Comparison of ENCODE assay signal across 1 cellular context in the genomic region with DNA sequence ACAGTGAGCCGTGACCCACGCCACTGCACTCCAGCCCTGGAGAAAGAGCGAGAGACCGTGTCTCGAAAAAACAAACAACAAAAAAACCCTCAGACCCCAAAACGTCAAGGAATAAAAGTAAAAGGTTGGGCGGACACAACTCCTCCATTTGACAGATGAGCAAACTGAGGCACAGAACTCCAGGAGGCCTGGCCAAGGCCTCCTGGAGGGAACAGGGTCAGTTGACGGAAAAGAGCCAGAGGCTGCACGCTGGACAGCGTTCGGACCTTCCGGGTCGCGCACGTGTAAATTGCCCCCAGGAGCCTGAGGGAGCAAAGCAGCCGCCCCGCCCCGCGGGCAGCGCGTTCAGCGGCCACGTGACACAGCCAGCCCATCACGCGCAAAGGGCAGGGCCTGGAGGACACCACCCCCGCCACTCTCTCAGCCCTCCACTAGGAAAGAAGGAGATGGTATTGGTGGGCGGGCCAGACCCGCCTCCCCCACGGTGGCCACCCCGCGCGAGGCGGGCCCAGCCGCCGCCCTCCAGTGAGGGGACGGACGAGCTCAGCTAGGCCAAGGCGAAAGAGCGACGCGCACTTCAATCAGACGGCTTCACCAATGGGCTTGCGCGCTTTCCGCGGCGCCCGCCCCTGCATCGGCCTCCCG.
TF ChIP-seq lines count a peak whose summit lies in the region.

No MANE protein-coding gene starts in this region.

TF ChIP-seq in IMR-90, 13 proteins besides CTCF, POLR2A, EP300 and RAD21 (continued from another document):
- TF ChIP-seq NFE2L2 (IDR thresholded peaks at IDR 0.05; ENCODE audit: low read depth, low read length): no peak; the same call in 1 of the 2 replicates
- TF ChIP-seq RFX5 (IDR thresholded peaks at IDR 0.05; ENCODE audit: low read depth, low read length): no peak
- peak; percentile 86 for TF ChIP-seq MAZ (IDR thresholded peaks at IDR 0.05; ENCODE audit: borderline replicate concordance, low read depth, low read length)
- TF ChIP-seq BHLHE40 (IDR thresholded peaks at IDR 0.05; ENCODE audit: low read depth, low read length): peak; percentile 75
- TF ChIP-seq, protein P1, sequence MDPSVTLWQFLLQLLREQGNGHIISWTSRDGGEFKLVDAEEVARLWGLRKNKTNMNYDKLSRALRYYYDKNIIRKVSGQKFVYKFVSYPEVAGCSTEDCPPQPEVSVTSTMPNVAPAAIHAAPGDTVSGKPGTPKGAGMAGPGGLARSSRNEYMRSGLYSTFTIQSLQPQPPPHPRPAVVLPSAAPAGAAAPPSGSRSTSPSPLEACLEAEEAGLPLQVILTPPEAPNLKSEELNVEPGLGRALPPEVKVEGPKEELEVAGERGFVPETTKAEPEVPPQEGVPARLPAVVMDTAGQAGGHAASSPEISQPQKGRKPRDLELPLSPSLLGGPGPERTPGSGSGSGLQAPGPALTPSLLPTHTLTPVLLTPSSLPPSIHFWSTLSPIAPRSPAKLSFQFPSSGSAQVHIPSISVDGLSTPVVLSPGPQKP (IDR thresholded peaks at IDR 0.05; ENCODE audit: borderline replicate concordance, low read depth, low read length): no peak
- peak; percentile 90 for TF ChIP-seq RCOR1 (IDR thresholded peaks at IDR 0.05; ENCODE audit: insufficient replicate concordance, low read length)
- TF ChIP-seq, protein P2, sequence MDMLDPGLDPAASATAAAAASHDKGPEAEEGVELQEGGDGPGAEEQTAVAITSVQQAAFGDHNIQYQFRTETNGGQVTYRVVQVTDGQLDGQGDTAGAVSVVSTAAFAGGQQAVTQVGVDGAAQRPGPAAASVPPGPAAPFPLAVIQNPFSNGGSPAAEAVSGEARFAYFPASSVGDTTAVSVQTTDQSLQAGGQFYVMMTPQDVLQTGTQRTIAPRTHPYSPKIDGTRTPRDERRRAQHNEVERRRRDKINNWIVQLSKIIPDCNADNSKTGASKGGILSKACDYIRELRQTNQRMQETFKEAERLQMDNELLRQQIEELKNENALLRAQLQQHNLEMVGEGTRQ (IDR thresholded peaks at IDR 0.05; ENCODE audit: low read depth, low read length): peak; percentile 97
